In genomic region chr5:39178856-39179255, GRCh38 we compare ENCODE assay signal across 17 cellular contexts. TPM values are rescaled to one million over a fixed set of nuclear protein-coding genes. Genes with fewer than 3 reads are reported as not detected.
A peak's percentile ranks its signal among the peaks of the same experiment; 100 is the strongest.
DNase-seq lines count a peak whose midpoint lies in the region; ATAC-seq and TF ChIP-seq lines count a peak whose summit lies in the region.
"Had no signal": no experiment of that assay in that cellular context is flagged by ENCODE, and none has a peak within 500 bp of the region (broad histone marks: within the 10 kb centered on the region; RNA-seq: fewer than 3 reads in every experiment).

No MANE protein-coding gene starts in this region.

- no peak for TF ChIP-seq CTCF in HL-60 (IDR thresholded peaks at IDR 0.05; ENCODE audit: insufficient read depth, low read length)

- H3K27ac ChIP-seq in CD4-positive, CD25-positive, alpha-beta regulatory T cell (ENCODE audit: insufficient read depth, low read length, poor library complexity, severe bottlenecking), result peak overlapping the region; percentile 84
- H3K27ac ChIP-seq in HL-60 (replicated peaks), result peak overlapping the region; percentile 74
- H3K27ac ChIP-seq: right atrium auricular region, tibial artery had no signal

- peak; percentile 33 to 49 for ATAC-seq in CD4-positive, CD25-positive, alpha-beta regulatory T cell (ENCODE audit: low read depth in 2 of 2)
- ATAC-seq in activated CD8-positive, alpha-beta T cell treated with anti-CD3 and anti-CD28 coated beads, Interleukin-2, amount 10 ng/mL, durations not matched to agents 7 days and 5 days, result peak; percentile 2
- no peak for ATAC-seq in HG02938 (IDR thresholded peaks at IDR 0.05; ENCODE audit: unreplicated experiment)
- ATAC-seq in GM21528 (IDR thresholded peaks at IDR 0.05; ENCODE audit: low FRiP score, unreplicated experiment), result no peak
- ATAC-seq in HG03378 (IDR thresholded peaks at IDR 0.05; ENCODE audit: unreplicated experiment), result no peak
- ATAC-seq: Panc1 had no signal

- no peaks in the 10 kb centered on the region for H3K9me3 ChIP-seq in CD4-positive, CD25-positive, alpha-beta regulatory T cell (ENCODE audit: control insufficient read depth in 2 of 2, low read length in 2 of 2)
- H3K9me3 ChIP-seq: BE2C, right atrium auricular region, tibial artery had no signal

- CTCF ChIA-PET in activated CD8-positive, alpha-beta T cell treated with anti-CD3 and anti-CD28 coated beads, Interleukin-2, amount 10 ng/mL, durations not matched to agents 7 days and 5 days (lab: Charles Lee), result interaction anchor here (0.7 to 10.2 kb wide), 12 partner anchors 12 to 105 kb away, joined by 3 to 178 read pairs (median 6); no protein-coding TSS in a partner anchor

- POLR2A ChIA-PET in activated CD8-positive, alpha-beta T cell treated with anti-CD3 and anti-CD28 coated beads, Interleukin-2, amount 10 ng/mL, durations not matched to agents 7 days and 5 days (lab: Charles Lee), result interaction anchor here (1.5 to 7.0 kb wide), 4 partner anchors 10 to 22 kb away, joined by 5 to 84 read pairs (median 16); no protein-coding TSS in a partner anchor

- peaks cover 100% of the 10 kb centered on the region for H3K4me1 ChIP-seq in CD4-positive, CD25-positive, alpha-beta regulatory T cell (ENCODE audit: control insufficient read depth, insufficient read depth, low read length, poor library complexity, severe bottlenecking)
- H3K4me1 ChIP-seq: BE2C, right atrium auricular region, tibial artery had no signal

- H3K27me3 Mint-ChIP-seq in CD4-positive, CD25-positive, alpha-beta regulatory T cell, result no peaks in the 10 kb centered on the region
- no peaks in the 10 kb centered on the region for H3K27me3 Mint-ChIP-seq in activated CD8-positive, alpha-beta T cell treated with anti-CD3 and anti-CD28 coated beads, Interleukin-2, amount 10 ng/mL, durations not matched to agents 7 days and 5 days (ENCODE audit: low read depth)
- peaks cover 0 to 10% (median 3%) of the 10 kb centered on the region in 3 donors for H3K27me3 Mint-ChIP-seq in immature natural killer cell (ENCODE audit: low read depth in 3 of 3)

- H3K27ac Mint-ChIP-seq in CD4-positive, CD25-positive, alpha-beta regulatory T cell, result peak overlapping the region; percentile 93 to 98 (median 96)
- peak overlapping the region; percentile 87 for H3K27ac Mint-ChIP-seq in activated CD8-positive, alpha-beta T cell treated with anti-CD3 and anti-CD28 coated beads, Interleukin-2, amount 10 ng/mL, durations not matched to agents 7 days and 5 days
- H3K27ac Mint-ChIP-seq in immature natural killer cell, result peak overlapping the region; percentile 86 to 93 (median 90)

- peaks cover 60 to 97% (median 81%) of the 10 kb centered on the region in 4 donors for H3K4me1 Mint-ChIP-seq in CD4-positive, CD25-positive, alpha-beta regulatory T cell
- peaks cover 94% of the 10 kb centered on the region for H3K4me1 Mint-ChIP-seq in activated CD8-positive, alpha-beta T cell treated with anti-CD3 and anti-CD28 coated beads, Interleukin-2, amount 10 ng/mL, durations not matched to agents 7 days and 5 days (ENCODE audit: low read depth)
- H3K4me1 Mint-ChIP-seq in immature natural killer cell, result peaks cover 86 to 97% of the 10 kb centered on the region in 2 donors

- H3K36me3 Mint-ChIP-seq in CD4-positive, CD25-positive, alpha-beta regulatory T cell, result peaks cover 32% of the 10 kb centered on the region
- peaks cover 63% of the 10 kb centered on the region for H3K36me3 Mint-ChIP-seq in activated CD8-positive, alpha-beta T cell treated with anti-CD3 and anti-CD28 coated beads, Interleukin-2, amount 10 ng/mL, durations not matched to agents 7 days and 5 days (ENCODE audit: low read depth)
- peaks cover 9 to 20% (median 16%) of the 10 kb centered on the region in 3 donors for H3K36me3 Mint-ChIP-seq in immature natural killer cell

- H3K36me3 ChIP-seq in CD4-positive, CD25-positive, alpha-beta regulatory T cell (ENCODE audit: control insufficient read depth, insufficient read depth, low read length), result peaks cover 14% of the 10 kb centered on the region
- H3K36me3 ChIP-seq: BE2C, right atrium auricular region, tibial artery had no signal

- DNase-seq in CD4-positive, CD25-positive, alpha-beta regulatory T cell, result peak in 2 of 3 donors; percentile 66 to 73
- DNase-seq in HL-60 (ENCODE audit: low read depth in 1 of 2, low spot score in 1 of 2) (no peak), immature natural killer cell (no peak), NCI-H1417 (lab: John Stamatoyannopoulos, UW) (no peak)
- DNase-seq in activated CD8-positive, alpha-beta T cell treated with anti-CD3 and anti-CD28 coated beads, Interleukin-2, amount 10 ng/mL, durations not matched to agents 7 days and 5 days, result no peak
- DNase-seq: amygdala, BE2C, DMS153, hippocampal formation, kidney glomerular epithelial cell, NCI-H748 treated with DMSO at 0.1 percent for 48 hours, tibial artery had no signal

- no peaks in the 10 kb centered on the region for H3K27me3 ChIP-seq in CD4-positive, CD25-positive, alpha-beta regulatory T cell (ENCODE audit: control insufficient read depth, insufficient read depth, low read length)
- H3K27me3 ChIP-seq in HL-60 (ENCODE audit: insufficient read depth, poor library complexity, severe bottlenecking), result no peaks in the 10 kb centered on the region
- H3K27me3 ChIP-seq: right atrium auricular region, tibial artery had no signal

- H3K4me3 Mint-ChIP-seq in CD4-positive, CD25-positive, alpha-beta regulatory T cell, result peak overlapping the region; percentile 78 to 96 (median 82)
- H3K4me3 Mint-ChIP-seq in activated CD8-positive, alpha-beta T cell treated with anti-CD3 and anti-CD28 coated beads, Interleukin-2, amount 10 ng/mL, durations not matched to agents 7 days and 5 days, result peak overlapping the region; percentile 64
- peak overlapping the region; percentile 66 to 86 (median 72) for H3K4me3 Mint-ChIP-seq in immature natural killer cell

- peaks cover 0 to 2% (median 0%) of the 10 kb centered on the region in 7 donors for H3K9me3 Mint-ChIP-seq in CD4-positive, CD25-positive, alpha-beta regulatory T cell
- H3K9me3 Mint-ChIP-seq in activated CD8-positive, alpha-beta T cell treated with anti-CD3 and anti-CD28 coated beads, Interleukin-2, amount 10 ng/mL, durations not matched to agents 7 days and 5 days (ENCODE audit: insufficient read depth), result peaks cover 2% of the 10 kb centered on the region
- no peaks in the 10 kb centered on the region for H3K9me3 Mint-ChIP-seq in immature natural killer cell

- H3K4me3 ChIP-seq in CD4-positive, CD25-positive, alpha-beta regulatory T cell (ENCODE audit: low read depth, low read length), result peak overlapping the region; percentile 75
- H3K4me3 ChIP-seq in HL-60 (replicated peaks; ENCODE audit: insufficient read depth, low read length), result no peak overlapping the region
- H3K4me3 ChIP-seq: right atrium auricular region, tibial artery had no signal

RNA-seq across cellular contexts. Expression of gene FYB1, which starts 40.5 kb away (rescaled TPM):
- 639 TPM for total RNA-seq in CD4-positive, CD25-positive, alpha-beta regulatory T cell
- polyA plus RNA-seq in CD4-positive, CD25-positive, alpha-beta regulatory T cell, result 100 to 1,000 TPM; 197 to 254 (median 226) TPM
- 100 to 1,000 TPM; 198 to 215 TPM for total RNA-seq in activated CD8-positive, alpha-beta T cell treated with anti-CD3 and anti-CD28 coated beads, Interleukin-2, amount 10 ng/mL, durations not matched to agents 7 days and 5 days
- 100 to 1,000 TPM in 1 of 3 donors, 10 to 100 TPM in 2; 50.6 to 205 (median 80.2) TPM for polyA plus RNA-seq in immature natural killer cell

Comparison
In these comparisons a context has a peak if more than half of its experiments do, and no peak if none do; other contexts are left out.
1. ATAC-seq: peak in CD4-positive, CD25-positive, alpha-beta regulatory T cell (2 of 2) and activated CD8-positive, alpha-beta T cell treated with anti-CD3 and anti-CD28 coated beads, Interleukin-2, amount 10 ng/mL, durations not matched to agents 7 days and 5 days (single experiment); none in HG02938 (single experiment), GM21528 (single experiment) and HG03378 (single experiment).
2. DNase-seq: peak in CD4-positive, CD25-positive, alpha-beta regulatory T cell (2 of 3); none in HL-60 (0 of 2), activated CD8-positive, alpha-beta T cell treated with anti-CD3 and anti-CD28 coated beads, Interleukin-2, amount 10 ng/mL, durations not matched to agents 7 days and 5 days (single experiment), immature natural killer cell (0 of 3) and NCI-H1417 (0 of 3).
3. Peak in every context shown above with its lines, with median percentiles within 50 percentile points of each other: H3K27ac Mint-ChIP-seq and H3K4me3 Mint-ChIP-seq.